Comparison of ENCODE assay signal across 12 cellular contexts in the genomic region with DNA sequence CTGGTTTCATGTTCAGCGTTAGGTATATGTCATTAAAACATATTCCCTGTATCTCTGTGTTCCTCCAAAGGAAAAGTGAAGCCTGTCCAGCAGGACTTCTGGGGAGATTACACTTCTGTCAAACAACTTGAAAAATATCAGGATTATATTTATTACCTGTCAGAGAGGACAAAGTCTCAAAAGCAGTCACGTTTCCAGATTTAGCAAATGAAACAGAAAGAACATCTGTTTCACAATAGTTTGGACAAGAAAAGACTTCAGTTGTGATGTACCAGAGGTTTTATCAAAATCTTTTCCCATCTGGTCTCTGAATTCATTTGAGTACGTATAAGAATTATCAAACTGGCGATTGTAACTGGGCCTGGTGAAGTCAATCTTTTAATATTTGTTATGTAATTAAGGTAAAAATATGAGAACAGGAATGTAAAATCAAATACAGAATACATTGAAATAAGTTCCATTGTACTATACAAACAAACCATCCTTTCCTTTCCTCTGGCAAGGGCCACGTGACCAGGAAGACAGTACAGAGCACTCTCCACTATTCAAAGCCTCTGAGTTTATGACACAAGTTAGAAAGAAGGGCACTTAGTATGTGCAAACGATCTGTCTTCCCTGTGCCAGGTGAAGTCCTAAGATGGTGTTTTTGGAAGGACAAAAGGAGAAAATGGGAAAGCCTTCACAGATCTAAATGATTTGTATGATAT. TPM values are rescaled to one million over a fixed set of nuclear protein-coding genes. Genes with fewer than 3 reads are reported as not detected.
DNase-seq lines count a peak whose midpoint lies in the region; ATAC-seq, FAIRE-seq and TF ChIP-seq lines count a peak whose summit lies in the region.
"Had no signal": no experiment of that assay in that cellular context is flagged by ENCODE, and none has a peak within 500 bp of the region (broad histone marks: within the 10 kb centered on the region; RNA-seq: fewer than 3 reads in every experiment).

No MANE protein-coding gene starts in this region.

- H3K27me3 Mint-ChIP-seq in CD8-positive, alpha-beta memory T cell = no peaks in the 10 kb centered on the region
- H3K27me3 Mint-ChIP-seq in naive thymus-derived CD4-positive, alpha-beta T cell = no peaks in the 10 kb centered on the region

- H3K36me3 Mint-ChIP-seq in CD8-positive, alpha-beta memory T cell = peaks cover 3 to 59% (median 9%) of the 10 kb centered on the region in 3 donors
- peaks cover 0 to 49% (median 13%) of the 10 kb centered on the region in 5 donors for H3K36me3 Mint-ChIP-seq in naive thymus-derived CD4-positive, alpha-beta T cell

- no peaks in the 10 kb centered on the region for H3K36me3 ChIP-seq in CD8-positive, alpha-beta memory T cell (ENCODE audit: insufficient read depth, low read length)
- H3K36me3 ChIP-seq in HUES64 (ENCODE audit: insufficient read depth, low read length) = peaks cover 20% of the 10 kb centered on the region
- H3K36me3 ChIP-seq in GM12878 (ENCODE audit: control insufficient read depth in 2 of 2, insufficient read depth in 2 of 2, low read length in 1 of 2) = peaks cover 0 to 5% of the 10 kb centered on the region in 2 experiments; a peak in 1 of 4 replicates
- H3K36me3 ChIP-seq in naive thymus-derived CD4-positive, alpha-beta T cell (ENCODE audit: control insufficient read depth in 2 of 3, insufficient read depth in 3 of 3, low read length in 3 of 3) = peaks cover 0 to 14% (median 3%) of the 10 kb centered on the region in 3 experiments
- peaks cover 8% of the 10 kb centered on the region; the same call in 1 of the 2 replicates for H3K36me3 ChIP-seq in GM23248 (ENCODE audit: low read depth)

- ATAC-seq in GM12878 = no peak
- no peak for ATAC-seq in naive thymus-derived CD4-positive, alpha-beta T cell
- ATAC-seq in GM19463 (IDR thresholded peaks at IDR 0.05; ENCODE audit: unreplicated experiment) = no peak

- peak overlapping the region; percentile 92 to 99 (median 96) for H3K4me3 Mint-ChIP-seq in CD8-positive, alpha-beta memory T cell
- H3K4me3 Mint-ChIP-seq in naive thymus-derived CD4-positive, alpha-beta T cell = peak overlapping the region; percentile 17 to 99 (median 94)

- no TSS peak for BruUV-seq in GM12878 (replicated peaks; lab: Mats Ljungman, UMichigan)

- H3K9me2 ChIP-seq in GM23248 (ENCODE audit: insufficient read depth) = no peaks in the 10 kb centered on the region

- 87% methylated on average over 6 of the region's 6 CpGs for WGBS in HUES64
- 54% methylated on average over 6 of the region's 6 CpGs for WGBS in GM12878 (ENCODE audit: insufficient coverage, insufficient replicate concordance, low lambda C conversion rate, missing lambda C conversion rate)
- WGBS in GM23248 (ENCODE audit: low coverage in 1 of 2, low lambda C conversion rate in 2 of 2, missing lambda C conversion rate in 2 of 2), 2 experiments = 68% methylated on average over 6 of the region's 6 CpGs

- no peaks in the 10 kb centered on the region for H3K9me3 ChIP-seq in CD8-positive, alpha-beta memory T cell (ENCODE audit: low read length)
- no peaks in the 10 kb centered on the region for H3K9me3 ChIP-seq in HUES64 (ENCODE audit: insufficient read depth, low read depth, low read length)
- no peaks in the 10 kb centered on the region for H3K9me3 ChIP-seq in GM12878 (replicated peaks; ENCODE audit: control insufficient read depth, insufficient read depth, low read length)
- no peaks in the 10 kb centered on the region for H3K9me3 ChIP-seq in naive thymus-derived CD4-positive, alpha-beta T cell (ENCODE audit: control insufficient read depth in 2 of 3, low read length in 3 of 3)
- no peaks in the 10 kb centered on the region for H3K9me3 ChIP-seq in GM23248 (ENCODE audit: low read depth)
- H3K9me3 ChIP-seq: suprapubic skin had no signal

- intact Hi-C loops in GM12878 (cut with micrococcal nuclease; ENCODE audit: unreplicated experiment) = loop anchor here (5.0 to 10.0 kb wide), 4 partner anchors 109 to 364 kb away; no protein-coding TSS in a partner anchor
- intact Hi-C loops in naive thymus-derived CD4-positive, alpha-beta T cell (cut with micrococcal nuclease) = loop anchor here (5.0 kb wide), 5 partner anchors 229 to 1204 kb away; a partner anchor contains a TSS

- peaks cover 56% of the 10 kb centered on the region for H3K4me1 ChIP-seq in CD8-positive, alpha-beta memory T cell (ENCODE audit: insufficient read depth, low read length)
- H3K4me1 ChIP-seq in HUES64 (ENCODE audit: insufficient read depth, low read length) (peaks cover 51% of the 10 kb centered on the region), GM12878 (ENCODE audit: control insufficient read depth, insufficient read depth, low read length) (peaks cover 17% of the 10 kb centered on the region), GM23248 (ENCODE audit: insufficient read depth) (peaks cover 32% of the 10 kb centered on the region)
- peaks cover 26 to 48% of the 10 kb centered on the region in 2 donors for H3K4me1 ChIP-seq in naive thymus-derived CD4-positive, alpha-beta T cell (ENCODE audit: control insufficient read depth in 2 of 2, insufficient read depth in 2 of 2, low read length in 2 of 2)

- H3K27ac ChIP-seq in CD8-positive, alpha-beta memory T cell (ENCODE audit: low read depth, low read length) = no peak overlapping the region
- H3K27ac ChIP-seq in HUES64 (ENCODE audit: low read depth, low read length) (no peak overlapping the region), GM12878 (ENCODE audit: control insufficient read depth, insufficient read depth) (no peak overlapping the region), GM23248 (no peak overlapping the region)
- H3K27ac ChIP-seq in naive thymus-derived CD4-positive, alpha-beta T cell (ENCODE audit: low read depth, low read length) = peak overlapping the region; percentile 91
- H3K27ac ChIP-seq: brain microvascular endothelial cell, suprapubic skin had no signal

- H3K9me3 Mint-ChIP-seq in CD8-positive, alpha-beta memory T cell = no peaks in the 10 kb centered on the region
- peaks cover 0 to 3% (median 0%) of the 10 kb centered on the region in 11 donors for H3K9me3 Mint-ChIP-seq in naive thymus-derived CD4-positive, alpha-beta T cell

- TF ChIP-seq RAD21 in GM12878 (IDR thresholded peaks at IDR 0.05; ENCODE audit: insufficient read depth, low read depth, low read length) = no peak

- no peak for DNase-seq in CD8-positive, alpha-beta memory T cell
- DNase-seq in GM12878 (ENCODE audit: low read depth, low spot score) = no peak
- no peak for DNase-seq in naive thymus-derived CD4-positive, alpha-beta T cell
- DNase-seq in HuH-7 (ENCODE audit: low spot score) = no peak
- DNase-seq in NCI-H69 (lab: John Stamatoyannopoulos, UW) = no peak
- no peak for DNase-seq in GM23248
- DNase-seq: brain microvascular endothelial cell, NCI-H82 had no signal

- no peak for TF ChIP-seq POLR2A in GM12878 (IDR thresholded peaks at IDR 0.05; ENCODE audit: low read depth, low read length)

- H3K9ac ChIP-seq in HUES64 (ENCODE audit: low read depth, low read length) = no peak overlapping the region
- no peak overlapping the region; the same call in 1 of the 2 replicates for H3K9ac ChIP-seq in GM12878 (ENCODE audit: control insufficient read depth, insufficient read depth, low read length)
- no peak overlapping the region for H3K9ac ChIP-seq in GM23248

- H3K79me2 ChIP-seq in GM12878 (ENCODE audit: control insufficient read depth, insufficient read depth, low read length) (peaks cover 90% of the 10 kb centered on the region), GM23248 (ENCODE audit: insufficient read depth) (peaks cover 89% of the 10 kb centered on the region)

- no peaks in the 10 kb centered on the region for H3K27me3 ChIP-seq in CD8-positive, alpha-beta memory T cell (ENCODE audit: insufficient read depth, low read length, poor library complexity, severe bottlenecking)
- H3K27me3 ChIP-seq in HUES64 (ENCODE audit: insufficient read depth, low read length) (no peaks in the 10 kb centered on the region), GM12878 (replicated peaks in 1 of 2; ENCODE audit: control insufficient read depth in 2 of 2, insufficient read depth in 2 of 2, low read length in 1 of 2) (no peaks in the 10 kb centered on the region), GM23248 (replicated peaks; ENCODE audit: insufficient read depth) (no peaks in the 10 kb centered on the region)
- H3K27me3 ChIP-seq in naive thymus-derived CD4-positive, alpha-beta T cell (ENCODE audit: control insufficient read depth in 2 of 2, insufficient read depth in 2 of 2, low read length in 2 of 2) = no peaks in the 10 kb centered on the region
- H3K27me3 ChIP-seq: brain microvascular endothelial cell, suprapubic skin had no signal

- in situ Hi-C loops in GM12878 (cut with MboI) (no loop called here), GM23248 (cut with MboI) (no loop called here)

- TF ChIP-seq CTCF in GM12878 (IDR thresholded peaks at IDR 0.05 in 2 of 3, conservative IDR thresholded peaks at IDR 0.05 in 1 of 3; ENCODE audit: control insufficient read depth in 2 of 3, extremely low read depth in 1 of 3, insufficient read depth in 1 of 3, low read depth in 3 of 3, low read length in 3 of 3) = no peak

- no peaks in the 10 kb centered on the region for H4K20me1 ChIP-seq in GM12878 (ENCODE audit: control insufficient read depth, insufficient read depth)
- H4K20me1 ChIP-seq in GM23248 (ENCODE audit: insufficient read depth) = no peaks in the 10 kb centered on the region

- H3F3A ChIP-seq in GM23248 (ENCODE audit: insufficient read depth) = peaks cover 10% of the 10 kb centered on the region

- H2AFZ ChIP-seq in GM12878 (ENCODE audit: control insufficient read depth, low read depth, low read length) = no peak overlapping the region
- H2AFZ ChIP-seq in GM23248 = no peak overlapping the region

- no peak overlapping the region for H3K4me3 ChIP-seq in CD8-positive, alpha-beta memory T cell (ENCODE audit: low read length)
- peak overlapping the region; percentile 12; the same call in 1 of the 2 replicates for H3K4me3 ChIP-seq in HUES64 (ENCODE audit: low read length)
- H3K4me3 ChIP-seq in GM12878 = peak overlapping the region; percentile 98
- H3K4me3 ChIP-seq in naive thymus-derived CD4-positive, alpha-beta T cell (ENCODE audit: low read length) = no peak overlapping the region
- no peak overlapping the region for H3K4me3 ChIP-seq in GM23248
- H3K4me3 ChIP-seq: suprapubic skin had no signal

- TF ChIP-seq EP300 in GM12878 (IDR thresholded peaks at IDR 0.05; ENCODE audit: borderline replicate concordance in 1 of 2, control insufficient read depth in 1 of 2, low read depth in 2 of 2, low read length in 2 of 2) = no peak

- SMC1A ChIA-PET in GM12878 (lab: Charles Lee; ENCODE audit: uncharacterized antibody, unreplicated experiment) = interaction anchor here (1.0 to 2.6 kb wide), 9 partner anchors 8 to 381 kb away, joined by 3 to 9 read pairs (median 5); a partner anchor contains a TSS

- FAIRE-seq in GM12878 (lab: Jason Lieb, UNC) = no peak
- FAIRE-seq: HTR-8/SVneo had no signal

- peak overlapping the region; percentile 43 to 97 (median 95) for H3K27ac Mint-ChIP-seq in CD8-positive, alpha-beta memory T cell
- peak overlapping the region; percentile 53 to 96 (median 91) for H3K27ac Mint-ChIP-seq in naive thymus-derived CD4-positive, alpha-beta T cell

- H3K4me1 Mint-ChIP-seq in CD8-positive, alpha-beta memory T cell = peaks cover 63 to 80% (median 80%) of the 10 kb centered on the region in 3 donors
- H3K4me1 Mint-ChIP-seq in naive thymus-derived CD4-positive, alpha-beta T cell = peaks cover 55 to 77% (median 70%) of the 10 kb centered on the region in 7 donors

- RAD21 ChIA-PET in GM12878 (lab: Charles Lee; ENCODE audit: unreplicated experiment) = interaction anchor here (0.6 to 3.6 kb wide), 3 partner anchors 109 to 381 kb away, joined by 3 to 23 read pairs (median 4); no protein-coding TSS in a partner anchor

- H3K4me2 ChIP-seq in GM12878 (ENCODE audit: control insufficient read depth, insufficient read depth) (peak overlapping the region; percentile 78), GM23248 (ENCODE audit: unreplicated experiment) (no peak overlapping the region)

- POLR2A ChIA-PET in CD8-positive, alpha-beta memory T cell (lab: Charles Lee) = no interaction called here
- POLR2A ChIA-PET in GM12878 (lab: Charles Lee) = interaction anchor here (1.0 to 1.3 kb wide), 2 partner anchors 29 to 168 kb away, joined by 3 to 4 read pairs; no protein-coding TSS in a partner anchor
- POLR2A ChIA-PET in naive thymus-derived CD4-positive, alpha-beta T cell (lab: Charles Lee) = interaction anchor here (0.9 kb wide), 1 partner anchor 109 kb away, joined by 4 read pairs; no protein-coding TSS in a partner anchor

- CTCF ChIA-PET in CD8-positive, alpha-beta memory T cell (lab: Charles Lee) = interaction anchor here (1.1 kb wide), 1 partner anchor 10 kb away, joined by 3 read pairs; no protein-coding TSS in a partner anchor
- CTCF ChIA-PET in GM12878 (lab: Yijun Ruan, JAX) = interaction anchor here (1.7 to 2.1 kb wide), 2 partner anchors 11 to 89 kb away, joined by 3 to 8 read pairs; a partner anchor contains a TSS
- CTCF ChIA-PET in naive thymus-derived CD4-positive, alpha-beta T cell (lab: Charles Lee) = interaction anchor here (2.7 kb wide), 1 partner anchor 382 kb away, joined by 12 read pairs; no protein-coding TSS in a partner anchor

RNA-seq across cellular contexts. Expression of a gene that starts 3.2 kb away (rescaled TPM):
- 10 to 100 TPM; 75.1 to 77.1 TPM for total RNA-seq in CD8-positive, alpha-beta memory T cell
- polyA plus RNA-seq in CD8-positive, alpha-beta memory T cell = 7.1 TPM
- polyA plus RNA-seq in HUES64 (2013, experiment 1 of 2) = 72.4 TPM
- polyA plus RNA-seq in HUES64 (2013, experiment 2 of 2) = 65.6 TPM
- total RNA-seq in GM12878 (2013; cell fraction: nucleolus; rRNA removed) = 20.2 and 24.3 TPM in 2 replicates
- total RNA-seq in GM12878 (2014; rRNA removed) (62.4 and 78.7 TPM in 2 replicates), GM12878 (2014; rRNA removed; fragmentation: Illumina TruSeq; extraction: Trizol) (79.8 TPM in 2 replicates), GM12878 (2021) (64.7 and 68.4 TPM in 2 replicates)
- 32.1 TPM for polyA plus RNA-seq in GM12878 (2011; ENCODE audit: low read depth)
- polyA plus RNA-seq in GM12878 (2011; rRNA removed) (83.2 and 128 TPM in 2 replicates), GM12878 (2014; fragmentation: Illumina TruSeq; extraction: Trizol) (82.8 and 96.8 TPM in 2 replicates), GM12878 (2014; fragmentation: Nextera tagmentation; extraction: Ambion mirVana) (10 to 100 TPM; 50.0 to 59.0 TPM), GM12878 (2014; rRNA removed) (58.8 and 69.0 TPM in 2 replicates), GM12878 (2016; fragmentation: Nextera tagmentation; extraction: Ambion mirVana) (100 to 1,000 TPM; 193 to 194 TPM), GM23248 (2016; fragmentation: Nextera tagmentation; extraction: Ambion mirVana) (53.2 and 53.4 TPM in 2 replicates)
- 24.7 and 28.4 TPM in 2 replicates for polyA plus RNA-seq in GM12878 (2011; cell fraction: cytosol; rRNA removed)
- polyA plus RNA-seq in GM12878 (2011; cell fraction: nucleus; rRNA removed) = 23.4 and 27.3 TPM in 2 replicates
- polyA plus RNA-seq in GM12878 (2012) = 39.0 and 43.5 TPM in 2 replicates
- 20.9 and 26.8 TPM in 2 replicates for polyA minus RNA-seq in GM12878 (2011; rRNA and poly(A)+ RNA removed)
- polyA minus RNA-seq in GM12878 (2011; cell fraction: cytosol; rRNA and poly(A)+ RNA removed) = 12.2 and 14.6 TPM in 2 replicates
- 6.6 and 7.8 TPM in 2 replicates for polyA minus RNA-seq in GM12878 (2011; cell fraction: nucleus; rRNA and poly(A)+ RNA removed)
- 10 to 100 TPM; 12.4 to 73.4 (median 17.2) TPM for total RNA-seq in naive thymus-derived CD4-positive, alpha-beta T cell
- 1 to 10 TPM; 2.9 to 4.3 TPM for polyA plus RNA-seq in naive thymus-derived CD4-positive, alpha-beta T cell
- total RNA-seq in GM23248 (2014; rRNA removed; shearing (Covaris generic)) = 45.8 and 50.7 TPM in 2 replicates

RNA-seq across cellular contexts. Expression of a gene that starts 3.5 kb away (rescaled TPM):
- total RNA-seq in CD8-positive, alpha-beta memory T cell = 10 to 100 TPM; 19.0 to 20.2 TPM
- 13.8 TPM for polyA plus RNA-seq in CD8-positive, alpha-beta memory T cell
- 6.8 TPM for polyA plus RNA-seq in HUES64 (2013, experiment 1 of 2)
- polyA plus RNA-seq in HUES64 (2013, experiment 2 of 2) = 10.7 TPM
- 36.9 and 37.3 TPM in 2 replicates for total RNA-seq in GM12878 (2013; cell fraction: nucleolus; rRNA removed)
- total RNA-seq in GM12878 (2014; rRNA removed) = 10.8 and 16.4 TPM in 2 replicates
- total RNA-seq in GM12878 (2014; rRNA removed; fragmentation: Illumina TruSeq; extraction: Trizol) = 16.6 and 17.3 TPM in 2 replicates
- total RNA-seq in GM12878 (2021) = 12.8 and 12.9 TPM in 2 replicates
- polyA plus RNA-seq in GM12878 (2011; ENCODE audit: low read depth) = 4.6 TPM
- polyA plus RNA-seq in GM12878 (2011; rRNA removed) = 23.7 and 40.1 TPM in 2 replicates
- 7.6 and 8.0 TPM in 2 replicates for polyA plus RNA-seq in GM12878 (2011; cell fraction: cytosol; rRNA removed)
- 14.7 and 18.9 TPM in 2 replicates for polyA plus RNA-seq in GM12878 (2011; cell fraction: nucleus; rRNA removed)
- 9.9 and 11.1 TPM in 2 replicates for polyA plus RNA-seq in GM12878 (2012)
- 11.4 and 12.9 TPM in 2 replicates for polyA plus RNA-seq in GM12878 (2014; fragmentation: Illumina TruSeq; extraction: Trizol)
- polyA plus RNA-seq in GM12878 (2014; fragmentation: Nextera tagmentation; extraction: Ambion mirVana) = 10 to 100 TPM; 10.6 to 11.5 TPM
- polyA plus RNA-seq in GM12878 (2014; rRNA removed) = 13.6 and 15.1 TPM in 2 replicates
- polyA plus RNA-seq in GM12878 (2016; fragmentation: Nextera tagmentation; extraction: Ambion mirVana) = 10 to 100 TPM; 22.7 to 22.9 TPM
- 3.0 and 3.9 TPM in 2 replicates for polyA minus RNA-seq in GM12878 (2011; rRNA and poly(A)+ RNA removed)
- polyA minus RNA-seq in GM12878 (2011; cell fraction: cytosol; rRNA and poly(A)+ RNA removed) = 2.8 and 6.4 TPM in 2 replicates
- polyA minus RNA-seq in GM12878 (2011; cell fraction: nucleus; rRNA and poly(A)+ RNA removed) = 4.5 and 4.6 TPM in 2 replicates
- total RNA-seq in naive thymus-derived CD4-positive, alpha-beta T cell = 10 to 100 TPM; 12.1 to 19.3 (median 16.7) TPM
- 10 to 100 TPM; 12.3 to 16.5 TPM for polyA plus RNA-seq in naive thymus-derived CD4-positive, alpha-beta T cell
- total RNA-seq in GM23248 (2014; rRNA removed; shearing (Covaris generic)) = 16.0 and 19.7 TPM in 2 replicates
- 14.2 and 15.0 TPM in 2 replicates for polyA plus RNA-seq in GM23248 (2016; fragmentation: Nextera tagmentation; extraction: Ambion mirVana)

Comparison
In these comparisons a context has a peak if more than half of its experiments do, and no peak if none do; other contexts are left out.
1. H3K4me3 ChIP-seq: peak in HUES64 (single experiment) and GM12878 (single experiment); none in CD8-positive, alpha-beta memory T cell (single experiment), naive thymus-derived CD4-positive, alpha-beta T cell (single experiment) and GM23248 (single experiment).